ENCODE assay signal across 28 cellular contexts in genomic region chr2:157940024-157940423, GRCh38.
DNase-seq lines count a peak whose midpoint lies in the region; ATAC-seq and TF ChIP-seq lines count a peak whose summit lies in the region.
"Had no signal": no experiment of that assay in that cellular context is flagged by ENCODE, and none has a peak within 500 bp of the region (broad histone marks: within the 10 kb centered on the region; RNA-seq: fewer than 3 reads in every experiment).

No MANE protein-coding gene starts in this region.

- TF ChIP-seq POLR2A in breast epithelium (IDR thresholded peaks at IDR 0.05) = no peak
- TF ChIP-seq POLR2A in testis (IDR thresholded peaks at IDR 0.05) = no peak

- H3K4me1 ChIP-seq in mammary epithelial cell (ENCODE audit: insufficient read depth, low read length) (peaks cover 4% of the 10 kb centered on the region), breast epithelium (no peaks in the 10 kb centered on the region), testis (no peaks in the 10 kb centered on the region)
- H3K4me1 ChIP-seq: esophagus squamous epithelium, gastrocnemius medialis had no signal

- no peak overlapping the region for H3K27ac ChIP-seq in mammary epithelial cell (ENCODE audit: insufficient read depth, low read depth, low read length)
- no peak overlapping the region for H3K27ac ChIP-seq in breast epithelium
- H3K27ac ChIP-seq in testis = no peak overlapping the region
- H3K27ac ChIP-seq: 22Rv1, adrenal gland, esophagus squamous epithelium, gastrocnemius medialis had no signal

- intact Hi-C loops in mammary epithelial cell (cut with micrococcal nuclease) (no loop called here), breast epithelium (cut with DNase I; ENCODE audit: low total_unique reads) (no loop called here), testis (cut with DNase I; ENCODE audit: low total_unique reads) (no loop called here)

- no peaks in the 10 kb centered on the region for H3K79me2 ChIP-seq in mammary epithelial cell (ENCODE audit: insufficient read depth, low read length)

- H3K4me3 ChIP-seq in mammary epithelial cell (replicated peaks in 1 of 3; ENCODE audit: insufficient read depth in 1 of 3, low read depth in 2 of 3, low read length in 3 of 3) = no peak overlapping the region
- no peak overlapping the region for H3K4me3 ChIP-seq in breast epithelium
- no peak overlapping the region for H3K4me3 ChIP-seq in testis
- H3K4me3 ChIP-seq: adrenal gland, esophagus squamous epithelium, gastrocnemius medialis, GM12878, lung had no signal

- H3K36me3 ChIP-seq in mammary epithelial cell (ENCODE audit: insufficient read depth, low read length) = no peaks in the 10 kb centered on the region
- H3K36me3 ChIP-seq in breast epithelium = no peaks in the 10 kb centered on the region
- H3K36me3 ChIP-seq in testis (ENCODE audit: low read depth, missing control alignments) = no peaks in the 10 kb centered on the region
- H3K36me3 ChIP-seq: adrenal gland, esophagus squamous epithelium, gastrocnemius medialis had no signal

- H4K20me1 ChIP-seq in mammary epithelial cell (ENCODE audit: insufficient read depth, low read length) = no peaks in the 10 kb centered on the region

- H3K27me3 ChIP-seq in mammary epithelial cell (ENCODE audit: insufficient read depth, low read length) (no peaks in the 10 kb centered on the region), breast epithelium (no peaks in the 10 kb centered on the region), testis (no peaks in the 10 kb centered on the region)
- H3K27me3 ChIP-seq: adrenal gland, esophagus squamous epithelium, gastrocnemius medialis had no signal

- H3K4me2 ChIP-seq in mammary epithelial cell (ENCODE audit: insufficient read depth, low read depth, low read length) = no peak overlapping the region
- H3K4me2 ChIP-seq: SK-N-SH had no signal

- no peak for ATAC-seq in GM18858 (IDR thresholded peaks at IDR 0.05; ENCODE audit: unreplicated experiment)
- ATAC-seq: activated CD8-positive, alpha-beta T cell treated with anti-CD3 and anti-CD28 coated beads for 36 hours; gastrocnemius medialis; GM12878; stimulated activated memory B cell treated with anti-CD40 and anti-IgM and Interleukin-4, amounts not matched to agents 10 μg/mL and 1 μg/mL and 100 μg/mL, for 72 hours had no signal

- 80% methylated on average over 3 of the region's 3 CpGs for WGBS in mammary epithelial cell (ENCODE audit: low coverage, missing lambda C conversion rate)
- WGBS in testis, 2 donors = 91 to 96% methylated on average over 3 of the region's 3 CpGs

- H2AFZ ChIP-seq in mammary epithelial cell (ENCODE audit: low read depth, low read length) = no peak overlapping the region

- dilution Hi-C loops in mammary epithelial cell (cut with HindIII; ENCODE audit: low sequenced_read_pairs) = no loop called here

- no peak for TF ChIP-seq CTCF in mammary epithelial cell (conservative IDR thresholded peaks at IDR 0.05 in 1 of 2, IDR thresholded peaks at IDR 0.05 in 1 of 2; ENCODE audit: extremely low read depth in 1 of 2, insufficient read depth in 1 of 2, low read depth in 1 of 2, low read length in 2 of 2)
- TF ChIP-seq CTCF in breast epithelium (IDR thresholded peaks at IDR 0.05) = no peak
- TF ChIP-seq CTCF in testis (IDR thresholded peaks at IDR 0.05) = no peak

- in situ Hi-C loops in mammary epithelial cell (cut with MboI; ENCODE audit: low sequenced_read_pairs in 2 of 2) = no loop called here

- H3K9me3 ChIP-seq in mammary epithelial cell (replicated peaks; ENCODE audit: insufficient read depth, low read length) (no peaks in the 10 kb centered on the region), breast epithelium (no peaks in the 10 kb centered on the region), testis (no peaks in the 10 kb centered on the region)
- H3K9me3 ChIP-seq: adrenal gland, esophagus squamous epithelium, gastrocnemius medialis, SK-N-SH had no signal

- CTCF ChIA-PET in mammary epithelial cell (lab: Charles Lee; ENCODE audit: low non-redundant PET) = interaction anchor here (0.6 kb wide), 1 partner anchor 40 kb away, joined by 3 read pairs; no protein-coding TSS in a partner anchor

- no peak overlapping the region for H3K9ac ChIP-seq in mammary epithelial cell (ENCODE audit: insufficient read depth, low read length)
- H3K9ac ChIP-seq: SK-N-SH had no signal

- no TSS peak for BruUV-seq in mammary epithelial cell (replicated peaks; lab: Mats Ljungman, UMichigan)

- DNase-seq in mammary epithelial cell (peak; percentile 20), breast epithelium (ENCODE audit: low spot score in 2 of 2) (no peak), SW480 (ENCODE audit: low spot score) (peak; percentile 8), foreskin melanocyte (peak; percentile 24), testis (no peak), T-helper 9 cell (no peak)
- no peak for DNase-seq in activated CD4-positive, alpha-beta T cell treated with anti-CD3 and anti-CD28 coated beads, Interleukin-2, amount 50 U/mL, for 48 hours
- DNase-seq: activated CD4-positive, CD25-positive, alpha-beta regulatory T cell treated with anti-CD3 and anti-CD28 coated beads, Interleukin-2, amount 50 U/mL, for 72 hours; activated CD8-positive, alpha-beta T cell treated with anti-CD3 and anti-CD28 coated beads for 36 hours; activated naive CD4-positive, alpha-beta T cell treated with anti-CD3 and anti-CD28 coated beads, Interleukin-2, amount 10 ng/mL, durations not matched to agents 7 days and 5 days; adrenal gland; Calu3; cerebellar nuclear complex; dermis blood vessel endothelial cell; DND-41; esophagus squamous epithelium; gastrocnemius medialis; kidney glomerular epithelial cell; NCI-H1092; NCI-H1694; SK-N-SH; stimulated activated CD4-positive, alpha-beta T cell treated with anti-CD3 and anti-CD28 coated beads, Interleukin-15, amount 100 ng/mL, for 24 hours; trophoblast cell had no signal

Comparison
In these comparisons a context has a peak if more than half of its experiments do, and no peak if none do; other contexts are left out.
1. DNase-seq: peak in mammary epithelial cell (single experiment), SW480 (single experiment) and foreskin melanocyte (single experiment); none in breast epithelium (0 of 2), testis (single experiment), T-helper 9 cell (single experiment) and activated CD4-positive, alpha-beta T cell treated with anti-CD3 and anti-CD28 coated beads, Interleukin-2, amount 50 U/mL, for 48 hours (0 of 2).